Comparison of ENCODE assay signal across 14 cellular contexts in the genomic region with DNA sequence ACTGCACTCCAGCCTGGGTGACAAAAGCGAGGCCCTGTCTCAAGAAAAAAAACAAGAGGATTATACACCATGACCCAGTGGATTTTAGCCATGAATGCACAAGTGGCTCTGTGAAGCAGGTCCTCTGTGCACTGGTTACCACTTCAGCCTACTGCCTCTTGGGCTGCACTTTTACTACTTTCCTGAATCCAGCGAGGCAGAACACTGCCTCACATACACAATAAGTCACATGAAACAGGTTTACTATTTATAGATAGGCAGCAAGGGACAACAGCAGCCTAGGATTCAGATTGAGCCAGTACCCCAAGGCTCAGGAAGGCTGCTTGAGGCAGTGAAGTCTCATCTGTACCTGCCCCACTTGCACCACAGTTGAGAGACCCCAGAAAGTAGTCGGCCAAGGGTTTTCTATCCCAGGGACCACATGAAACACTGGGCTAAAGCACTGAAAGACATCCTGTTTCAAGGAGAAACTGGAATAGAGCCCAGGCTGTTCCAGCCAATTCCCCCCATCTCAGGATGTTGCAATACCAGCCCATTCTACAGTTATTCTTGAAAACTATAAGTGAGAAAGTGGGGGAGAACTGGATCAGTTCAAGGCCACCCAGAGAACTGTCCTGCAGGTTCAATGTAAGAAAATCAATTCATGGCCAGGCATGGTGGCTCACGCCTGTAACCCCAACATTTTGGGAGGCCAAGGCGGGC. TPM values are rescaled to one million over a fixed set of nuclear protein-coding genes. Genes with fewer than 3 reads are reported as not detected.
A peak's percentile ranks its signal among the peaks of the same experiment; 100 is the strongest.
DNase-seq lines count a peak whose midpoint lies in the region; ATAC-seq, FAIRE-seq and TF ChIP-seq lines count a peak whose summit lies in the region.
"Had no signal": no experiment of that assay in that cellular context is flagged by ENCODE, and none has a peak within 500 bp of the region (broad histone marks: within the 10 kb centered on the region; RNA-seq: fewer than 3 reads in every experiment).

No MANE protein-coding gene starts in this region.

- H3K27ac Mint-ChIP-seq in activated T-cell treated with anti-CD3 and anti-CD28 coated beads, Interleukin-2, amount 50 U/mL, for 24 hours: no peak overlapping the region

- no peaks in the 10 kb centered on the region for H3K27me3 ChIP-seq in MM.1S (replicated peaks; ENCODE audit: insufficient read depth, low read length)
- H3K27me3 ChIP-seq: pancreas, transverse colon had no signal

- H4K20me1 ChIP-seq in MM.1S (ENCODE audit: insufficient read depth, low read length): no peaks in the 10 kb centered on the region

- no peaks in the 10 kb centered on the region for H3K79me2 ChIP-seq in MM.1S (ENCODE audit: low read length)

- no peaks in the 10 kb centered on the region for H3K27me3 Mint-ChIP-seq in activated T-cell treated with anti-CD3 and anti-CD28 coated beads, Interleukin-2, amount 50 U/mL, for 24 hours

- no peak overlapping the region for H3K27ac ChIP-seq in A549
- no peak overlapping the region for H3K27ac ChIP-seq in MM.1S (ENCODE audit: low read length)
- H3K27ac ChIP-seq: pancreas, transverse colon had no signal

- no peak overlapping the region for H3K4me2 ChIP-seq in A549
- H3K4me2 ChIP-seq in MM.1S (ENCODE audit: low read depth, low read length): no peak overlapping the region

- 75% methylated on average over 5 of the region's 5 CpGs for WGBS in A549 (ENCODE audit: missing lambda C conversion rate)

- FAIRE-seq in A549 (lab: Jason Lieb, UNC): no peak
- FAIRE-seq: pancreas, TTC549 had no signal

- no peaks in the 10 kb centered on the region for H3F3A ChIP-seq in MM.1S (ENCODE audit: insufficient read depth, low read length)

- H3K4me1 Mint-ChIP-seq in activated T-cell treated with anti-CD3 and anti-CD28 coated beads, Interleukin-2, amount 50 U/mL, for 24 hours (ENCODE audit: low read depth): no peaks in the 10 kb centered on the region

- no peak overlapping the region for H3K4me3 ChIP-seq in A549
- no peak overlapping the region for H3K4me3 ChIP-seq in MM.1S (ENCODE audit: low read length)
- H3K4me3 ChIP-seq: pancreas, transverse colon had no signal

- H3K4me1 ChIP-seq in A549 (no peaks in the 10 kb centered on the region), MM.1S (ENCODE audit: low read length) (no peaks in the 10 kb centered on the region)
- H3K4me1 ChIP-seq: pancreas, transverse colon had no signal

- no peak for TF ChIP-seq POLR2A in A549 (IDR thresholded peaks at IDR 0.05; ENCODE audit: low read length)

- H3K36me3 ChIP-seq in MM.1S (replicated peaks; ENCODE audit: insufficient read depth, low read length): no peaks in the 10 kb centered on the region
- H3K36me3 ChIP-seq: pancreas, transverse colon had no signal

- H3K36me3 Mint-ChIP-seq in activated T-cell treated with anti-CD3 and anti-CD28 coated beads, Interleukin-2, amount 50 U/mL, for 24 hours (ENCODE audit: low read depth): no peaks in the 10 kb centered on the region

- H3K4me3 Mint-ChIP-seq in activated T-cell treated with anti-CD3 and anti-CD28 coated beads, Interleukin-2, amount 50 U/mL, for 24 hours: no peak overlapping the region

- no peaks in the 10 kb centered on the region for H3K9me3 Mint-ChIP-seq in activated T-cell treated with anti-CD3 and anti-CD28 coated beads, Interleukin-2, amount 50 U/mL, for 24 hours

- no peaks in the 10 kb centered on the region for H3K9me2 ChIP-seq in MM.1S (replicated peaks; ENCODE audit: insufficient read depth, low read length)

- CTCF ChIA-PET in A549 (lab: Yijun Ruan, JAX): interaction anchor here (0.6 kb wide), 1 partner anchor 184 kb away, joined by 4 read pairs; no protein-coding TSS in a partner anchor

- ATAC-seq in A549: peak; percentile 72 to 89
- ATAC-seq in GM21529 (IDR thresholded peaks at IDR 0.05; ENCODE audit: unreplicated experiment): no peak
- ATAC-seq: pancreas had no signal

- no peak for TF ChIP-seq EP300 in A549 (IDR thresholded peaks at IDR 0.05)

- no peak for TF ChIP-seq RAD21 in A549 (conservative IDR thresholded peaks at IDR 0.05 in 1 of 2, IDR thresholded peaks at IDR 0.05 in 1 of 2)

- TF ChIP-seq CTCF in A549 (IDR thresholded peaks at IDR 0.05) (no peak), MM.1S (IDR thresholded peaks at IDR 0.05; ENCODE audit: low read length) (no peak)

- POLR2A ChIA-PET in A549 (lab: Yijun Ruan, JAX): no interaction called here

- no peaks in the 10 kb centered on the region for H3K9me3 ChIP-seq in A549
- H3K9me3 ChIP-seq in MM.1S (replicated peaks; ENCODE audit: insufficient read depth, low read length): no peaks in the 10 kb centered on the region
- H3K9me3 ChIP-seq: pancreas, transverse colon had no signal

- no peak for DNase-seq in A549 (ENCODE audit: low read depth in 1 of 2, low spot score in 1 of 2)
- DNase-seq in MM.1S: no peak
- peak; percentile 19 for DNase-seq in dermis blood vessel endothelial cell
- DNase-seq in left kidney (ENCODE audit: low read depth, low spot score): peak; percentile 71
- no peak for DNase-seq in NCI-H526 treated with DMSO at 0.1 percent for 48 hours (lab: John Stamatoyannopoulos, UW)
- no peak for DNase-seq in HuH-7 (ENCODE audit: low spot score)
- no peak for DNase-seq in activated T-cell treated with anti-CD3 and anti-CD28 coated beads, Interleukin-2, amount 50 U/mL, for 24 hours
- DNase-seq: DND-41, NCI-H526, pancreas, transverse colon had no signal

- no peak overlapping the region for H3K9ac ChIP-seq in MM.1S (ENCODE audit: low read length)

- H2AFZ ChIP-seq in MM.1S (ENCODE audit: low read length): 0 out of 2 replicates have a peak overlapping the region, but pooled peaks have one; percentile 33

TF ChIP-seq in A549, 52 proteins besides CTCF, POLR2A, EP300 and RAD21:
- TF ChIP-seq POLR2AphosphoS2 (conservative IDR thresholded peaks at IDR 0.05; ENCODE audit: low read length) (no peak), ATOH8 (CRISPR knock-in tag; IDR thresholded peaks at IDR 0.05; ENCODE audit: low read depth) (no peak), ZSCAN20 (CRISPR knock-in tag; IDR thresholded peaks at IDR 0.05) (no peak), CEBPB (IDR thresholded peaks at IDR 0.05) (peak in 1 of 2 experiments; percentile 53; a peak in 1 of 4 replicates), PHF8 (IDR thresholded peaks at IDR 0.05; ENCODE audit: borderline replicate concordance, low read depth) (no peak)

RNA-seq across cellular contexts. Expression of gene OGDH, which starts 10.3 kb away (rescaled TPM):
- polyA plus RNA-seq in A549 (2011; rRNA removed): 32.5 and 37.2 TPM in 2 replicates
- polyA plus RNA-seq in A549 (2012; cell fraction: cytosol; rRNA removed): 37.2 and 43.6 TPM in 2 replicates
- 85.1 and 94.7 TPM in 2 replicates for polyA plus RNA-seq in A549 (2012; cell fraction: nucleus; rRNA removed)
- polyA plus RNA-seq in A549 (2017; fragmentation: RNase III; extraction: RNeasy Plus Mini Kit Qiagen cat#74134 plus additional on column Dnase treatment): 35.8 to 38.8 TPM (median 37.7 TPM) in 3 replicates
- 74.2 and 83.3 TPM in 2 replicates for polyA minus RNA-seq in A549 (2011; rRNA and poly(A)+ RNA removed)
- total RNA-seq in dermis blood vessel endothelial cell: 57.0 and 102 TPM in 2 replicates

RNA-seq across cellular contexts. Expression of gene TMED4, which starts 14.1 kb away (rescaled TPM):
- polyA plus RNA-seq in A549 (2011; rRNA removed) (68.3 and 79.2 TPM in 2 replicates), A549 (2017; fragmentation: RNase III; extraction: RNeasy Plus Mini Kit Qiagen cat#74134 plus additional on column Dnase treatment) (53.9 to 55.9 TPM (median 55.1 TPM) in 3 replicates)
- 53.0 and 70.7 TPM in 2 replicates for polyA plus RNA-seq in A549 (2012; cell fraction: cytosol; rRNA removed)
- 98.9 and 134 TPM in 2 replicates for polyA plus RNA-seq in A549 (2012; cell fraction: nucleus; rRNA removed)
- 58.8 and 75.2 TPM in 2 replicates for polyA minus RNA-seq in A549 (2011; rRNA and poly(A)+ RNA removed)
- total RNA-seq in dermis blood vessel endothelial cell: 78.8 and 191 TPM in 2 replicates

RNA-seq across cellular contexts. Expression of gene DDX56, which starts 22.4 kb away (rescaled TPM):
- polyA plus RNA-seq in A549 (2011; rRNA removed) (96.1 and 108 TPM in 2 replicates), A549 (2017; fragmentation: RNase III; extraction: RNeasy Plus Mini Kit Qiagen cat#74134 plus additional on column Dnase treatment) (93.4 to 100 TPM (median 97.7 TPM) in 3 replicates)
- 96.9 and 120 TPM in 2 replicates for polyA plus RNA-seq in A549 (2012; cell fraction: cytosol; rRNA removed)
- 263 and 283 TPM in 2 replicates for polyA plus RNA-seq in A549 (2012; cell fraction: nucleus; rRNA removed)
- 150 and 154 TPM in 2 replicates for polyA minus RNA-seq in A549 (2011; rRNA and poly(A)+ RNA removed)
- total RNA-seq in dermis blood vessel endothelial cell: 55.5 and 69.5 TPM in 2 replicates

RNA-seq across cellular contexts. Expression of gene NPC1L1, which starts 55.0 kb away (rescaled TPM):
- polyA plus RNA-seq in A549 (2011; rRNA removed): 0.06 and 0.12 TPM in 2 replicates
- polyA plus RNA-seq in A549 (2012; cell fraction: cytosol; rRNA removed): 0.01 and 0.06 TPM in 2 replicates
- polyA plus RNA-seq in A549 (2012; cell fraction: nucleus; rRNA removed): 0.17 and 0.18 TPM in 2 replicates
- 0.01 to 0.04 TPM (median 0.03 TPM) in 3 replicates for polyA plus RNA-seq in A549 (2017; fragmentation: RNase III; extraction: RNeasy Plus Mini Kit Qiagen cat#74134 plus additional on column Dnase treatment)
- 0.12 TPM in 1 of 2 replicates, not detected in the other for polyA minus RNA-seq in A549 (2011; rRNA and poly(A)+ RNA removed)
- not detected in 2 replicates for total RNA-seq in dermis blood vessel endothelial cell
- total RNA-seq: chondrocyte had no signal

Comparison
In these comparisons a context has a peak if more than half of its experiments do, and no peak if none do; other contexts are left out.
1. DNase-seq: peak in dermis blood vessel endothelial cell (single experiment) and left kidney (single experiment); none in A549 (0 of 2), MM.1S (single experiment), NCI-H526 treated with DMSO at 0.1 percent for 48 hours (single experiment), HuH-7 (single experiment) and activated T-cell treated with anti-CD3 and anti-CD28 coated beads, Interleukin-2, amount 50 U/mL, for 24 hours (single experiment).